In genomic region chr10:92407305-92408016, GRCh38 we compare ENCODE assay signal across 19 cellular contexts.
DNase-seq lines count a peak whose midpoint lies in the region; ATAC-seq, FAIRE-seq and TF ChIP-seq lines count a peak whose summit lies in the region.
"Had no signal": no experiment of that assay in that cellular context is flagged by ENCODE, and none has a peak within 500 bp of the region (broad histone marks: within the 10 kb centered on the region; RNA-seq: fewer than 3 reads in every experiment).

No MANE protein-coding gene starts in this region.

- POLR2A ChIA-PET in PC-3 (lab: Charles Lee; ENCODE audit: unreplicated experiment): no interaction called here

- TF ChIP-seq CTCF in PC-3 (conservative IDR thresholded peaks at IDR 0.05; ENCODE audit: low read depth, low read length): no peak
- no peak for TF ChIP-seq CTCF in epithelial cell of esophagus (IDR thresholded peaks at IDR 0.05; ENCODE audit: insufficient read depth, low read depth, low read length, missing control alignments)

- FAIRE-seq in H54 (lab: Jason Lieb, UNC): peak; percentile 96

- H3K27me3 ChIP-seq in PC-3 (ENCODE audit: low read length): no peaks in the 10 kb centered on the region
- H3K27me3 ChIP-seq: suprapubic skin had no signal

- H3K9me3 Mint-ChIP-seq in activated T-cell treated with anti-CD3 and anti-CD28 coated beads, Interleukin-2, amount 50 U/mL, for 72 hours: no peaks in the 10 kb centered on the region
- H3K9me3 Mint-ChIP-seq: activated naive CD4-positive, alpha-beta T cell treated with anti-CD3 and anti-CD28 coated beads, Interleukin-2, amount 50 U/mL, for 24 hours; CD4-positive, alpha-beta memory T cell; memory B cell had no signal

- H3K4me1 ChIP-seq in PC-3 (ENCODE audit: insufficient read depth, low read length): peaks cover 21% of the 10 kb centered on the region
- H3K4me1 ChIP-seq: spleen, suprapubic skin had no signal

- H4K20me1 ChIP-seq in PC-3 (ENCODE audit: low read length): no peaks in the 10 kb centered on the region

- H3K4me3 ChIP-seq in PC-3 (ENCODE audit: low read length) (no peak overlapping the region), epithelial cell of esophagus (ENCODE audit: low read length) (no peak overlapping the region)
- H3K4me3 ChIP-seq: SK-N-MC, spleen, suprapubic skin had no signal

- peak overlapping the region; percentile 37; the same call in 1 of the 2 replicates for H2AFZ ChIP-seq in PC-3 (ENCODE audit: low read length)

- H3K4me2 ChIP-seq in PC-3 (ENCODE audit: low read length): peak overlapping the region; percentile 61
- H3K4me2 ChIP-seq: KMS-11 had no signal

- peak; percentile 90 for ATAC-seq in PC-3
- peak; percentile 32 for ATAC-seq in sciatic nerve
- no peak for ATAC-seq in activated T-cell treated with anti-CD3 and anti-CD28 coated beads, Interleukin-2, amount 50 U/mL, for 72 hours (replicated peaks in 1 of 2)

- H3K36me3 Mint-ChIP-seq in activated T-cell treated with anti-CD3 and anti-CD28 coated beads, Interleukin-2, amount 50 U/mL, for 72 hours (ENCODE audit: insufficient read depth in 2 of 2): no peaks in the 10 kb centered on the region
- H3K36me3 Mint-ChIP-seq: activated naive CD4-positive, alpha-beta T cell treated with anti-CD3 and anti-CD28 coated beads, Interleukin-2, amount 50 U/mL, for 24 hours; CD4-positive, alpha-beta memory T cell; memory B cell had no signal

- DNase-seq in H54 (ENCODE audit: insufficient read length, low spot score): peak; percentile 37
- DNase-seq in PC-3: peak; percentile 81
- DNase-seq in epithelial cell of esophagus (ENCODE audit: low read depth): peak; percentile 62
- no peak for DNase-seq in sciatic nerve (ENCODE audit: low spot score)
- no peak for DNase-seq in DMS79 treated with DMSO at 0.1 percent for 48 hours (lab: John Stamatoyannopoulos, UW)
- no peak for DNase-seq in activated T-cell treated with anti-CD3 and anti-CD28 coated beads, Interleukin-2, amount 50 U/mL, for 72 hours
- DNase-seq in KG1 (lab: John Stamatoyannopoulos, UW): no peak
- no peak for DNase-seq in NCI-H345 treated with DMSO at 0.1 percent for 48 hours (lab: John Stamatoyannopoulos, UW; ENCODE audit: unreplicated experiment)
- DNase-seq: caudate nucleus; CD4-positive, alpha-beta memory T cell; hippocampal formation; NCI-H1930; NCI-H774; spleen had no signal

- CTCF ChIA-PET in PC-3 (lab: Charles Lee): no interaction called here

- TF ChIP-seq POLR2A in H54 (IDR thresholded peaks at IDR 0.05; ENCODE audit: low read depth, low read length): no peak

- H3F3A ChIP-seq in PC-3 (ENCODE audit: low read length, unreplicated experiment): no peaks in the 10 kb centered on the region

- no peaks in the 10 kb centered on the region for H3K9me2 ChIP-seq in PC-3 (replicated peaks; ENCODE audit: low read length)

- H3K9me3 ChIP-seq in PC-3 (ENCODE audit: low read length): no peaks in the 10 kb centered on the region
- H3K9me3 ChIP-seq: spleen, suprapubic skin had no signal

- no peaks in the 10 kb centered on the region for H3K36me3 ChIP-seq in PC-3 (ENCODE audit: low read depth, low read length)
- H3K36me3 ChIP-seq: spleen, suprapubic skin had no signal

- H3K9ac ChIP-seq in PC-3 (ENCODE audit: low read length): peak overlapping the region; percentile 39; the same call in 1 of the 2 replicates
- H3K9ac ChIP-seq: KMS-11 had no signal

- no peaks in the 10 kb centered on the region for H3K79me2 ChIP-seq in PC-3 (ENCODE audit: low read length)

- no peaks in the 10 kb centered on the region for H3K4me1 Mint-ChIP-seq in activated T-cell treated with anti-CD3 and anti-CD28 coated beads, Interleukin-2, amount 50 U/mL, for 72 hours (ENCODE audit: low read depth)
- H3K4me1 Mint-ChIP-seq: activated naive CD4-positive, alpha-beta T cell treated with anti-CD3 and anti-CD28 coated beads, Interleukin-2, amount 50 U/mL, for 24 hours; CD4-positive, alpha-beta memory T cell had no signal

- no peak overlapping the region for H3K4me3 Mint-ChIP-seq in activated T-cell treated with anti-CD3 and anti-CD28 coated beads, Interleukin-2, amount 50 U/mL, for 72 hours
- H3K4me3 Mint-ChIP-seq: activated naive CD4-positive, alpha-beta T cell treated with anti-CD3 and anti-CD28 coated beads, Interleukin-2, amount 50 U/mL, for 24 hours; CD4-positive, alpha-beta memory T cell; memory B cell had no signal

- H3K27ac Mint-ChIP-seq in activated T-cell treated with anti-CD3 and anti-CD28 coated beads, Interleukin-2, amount 50 U/mL, for 72 hours: no peak overlapping the region
- H3K27ac Mint-ChIP-seq: activated naive CD4-positive, alpha-beta T cell treated with anti-CD3 and anti-CD28 coated beads, Interleukin-2, amount 50 U/mL, for 24 hours; memory B cell had no signal

- BruUV-seq in PC-3 (replicated peaks; lab: Mats Ljungman, UMichigan): no TSS peak

- intact Hi-C loops in PC-3 (cut with micrococcal nuclease): no loop called here
- intact Hi-C loops in sciatic nerve (cut with DNase I): no loop called here

- H3K27ac ChIP-seq in PC-3 (ENCODE audit: low read length): peak overlapping the region; percentile 78
- H3K27ac ChIP-seq: KMS-11, SK-N-MC, spleen, suprapubic skin had no signal

- peaks cover 16% of the 10 kb centered on the region for H3K27me3 Mint-ChIP-seq in activated T-cell treated with anti-CD3 and anti-CD28 coated beads, Interleukin-2, amount 50 U/mL, for 72 hours (ENCODE audit: low read depth)
- H3K27me3 Mint-ChIP-seq: activated naive CD4-positive, alpha-beta T cell treated with anti-CD3 and anti-CD28 coated beads, Interleukin-2, amount 50 U/mL, for 24 hours had no signal

Comparison
In these comparisons a context has a peak if more than half of its experiments do, and no peak if none do; other contexts are left out.
1. DNase-seq: peak in H54 (single experiment), PC-3 (single experiment) and epithelial cell of esophagus (single experiment); none in sciatic nerve (single experiment), DMS79 treated with DMSO at 0.1 percent for 48 hours (single experiment), activated T-cell treated with anti-CD3 and anti-CD28 coated beads, Interleukin-2, amount 50 U/mL, for 72 hours (0 of 2), KG1 (single experiment) and NCI-H345 treated with DMSO at 0.1 percent for 48 hours (single experiment).
2. ATAC-seq: peak in PC-3 (single experiment) and sciatic nerve (single experiment); none in activated T-cell treated with anti-CD3 and anti-CD28 coated beads, Interleukin-2, amount 50 U/mL, for 72 hours (0 of 2).